Comparison of ENCODE assay signal across 1 cellular context in genomic region chr5:153425914-153426313, GRCh38.
TF ChIP-seq lines count a peak whose summit lies in the region.

No MANE protein-coding gene starts in this region.

TF ChIP-seq in HepG2, 621 proteins besides CTCF, POLR2A, EP300 and RAD21 (continued from another document):
- TF ChIP-seq ZBTB39 (CRISPR knock-in tag; IDR thresholded peaks at IDR 0.05), result no peak
- no peak for TF ChIP-seq KDM1A (CRISPR knock-in tag; IDR thresholded peaks at IDR 0.05)
- no peak for TF ChIP-seq ZNF773 (CRISPR knock-in tag; IDR thresholded peaks at IDR 0.05; ENCODE audit: borderline replicate concordance)
- TF ChIP-seq RCOR2 (CRISPR knock-in tag; IDR thresholded peaks at IDR 0.05), result no peak
- TF ChIP-seq DPF2 (CRISPR knock-in tag; IDR thresholded peaks at IDR 0.05; ENCODE audit: borderline replicate concordance, low read depth), result no peak
